ENCODE assay signal across 15 cellular contexts in genomic region chr2:171520471-171520870, GRCh38. TPM values are rescaled to one million over a fixed set of nuclear protein-coding genes. Genes with fewer than 3 reads are reported as not detected.
DNase-seq lines count a peak whose midpoint lies in the region; ATAC-seq and TF ChIP-seq lines count a peak whose summit lies in the region.
"Had no signal": no experiment of that assay in that cellular context is flagged by ENCODE, and none has a peak within 500 bp of the region (broad histone marks: within the 10 kb centered on the region; RNA-seq: fewer than 3 reads in every experiment).

No MANE protein-coding gene starts in this region.

- peaks cover 44% of the 10 kb centered on the region for H3K4me1 Mint-ChIP-seq in nephron

- H3K27ac ChIP-seq in osteoblast (ENCODE audit: low read depth, low read length): no peak overlapping the region

- H3K4me1 ChIP-seq in osteoblast (ENCODE audit: insufficient read depth, low read length): peaks cover 19% of the 10 kb centered on the region

- H3K36me3 ChIP-seq in osteoblast (ENCODE audit: insufficient read depth, low read length): no peaks in the 10 kb centered on the region
- H3K36me3 ChIP-seq: HAP-1 had no signal

- no peak overlapping the region for H2AFZ ChIP-seq in osteoblast (ENCODE audit: low read length)

- H3K36me3 Mint-ChIP-seq in nephron (ENCODE audit: low read depth): no peaks in the 10 kb centered on the region

- ATAC-seq in HG03135 (IDR thresholded peaks at IDR 0.05; ENCODE audit: unreplicated experiment) (no peak), HG03342 (IDR thresholded peaks at IDR 0.05; ENCODE audit: unreplicated experiment) (no peak)

- H3K4me3 ChIP-seq in osteoblast (ENCODE audit: insufficient read depth, low read length): no peak overlapping the region
- H3K4me3 ChIP-seq: HAP-1 had no signal

- H3K9me3 ChIP-seq in osteoblast (ENCODE audit: low read depth, low read length): no peaks in the 10 kb centered on the region
- H3K9me3 ChIP-seq: HAP-1 had no signal

- H3K9me3 Mint-ChIP-seq in nephron: no peaks in the 10 kb centered on the region
- H3K9me3 Mint-ChIP-seq: CD4-positive, alpha-beta memory T cell had no signal

- DNase-seq in erythroblast (lab: John Stamatoyannopoulos, UW) (peak; percentile 15 to 25), osteoblast (ENCODE audit: insufficient read length, low spot score, missing footprints) (peak; percentile 3), foreskin melanocyte (no peak)
- DNase-seq: C1 segment of cervical spinal cord; Calu3; CD4-positive, alpha-beta memory T cell; COR-L47; DMS53; DMS79 treated with DMSO at 0.1 percent for 48 hours; GF-D8; GOT3 had no signal

- peaks cover 11% of the 10 kb centered on the region for H4K20me1 ChIP-seq in osteoblast (ENCODE audit: insufficient read depth, low read length)

- no peak for TF ChIP-seq POLR2A in erythroblast (IDR thresholded peaks at IDR 0.05; ENCODE audit: low read length)

- H3K4me2 ChIP-seq in osteoblast (ENCODE audit: insufficient read depth, low read length): no peak overlapping the region

- peaks cover 19% of the 10 kb centered on the region for H3K79me2 ChIP-seq in osteoblast (ENCODE audit: insufficient read depth, low read length)

- peaks cover 13% of the 10 kb centered on the region for H3K27me3 Mint-ChIP-seq in nephron (ENCODE audit: low read depth)

- H3K27me3 ChIP-seq in osteoblast (ENCODE audit: insufficient read depth, low read length): no peaks in the 10 kb centered on the region

- TF ChIP-seq CTCF in nephron (IDR thresholded peaks at IDR 0.05; ENCODE audit: unreplicated experiment in 3 of 3) (no peak), osteoblast (IDR thresholded peaks at IDR 0.05; ENCODE audit: extremely low read depth, low read depth, low read length) (no peak)

- H3K4me3 Mint-ChIP-seq in nephron: peak overlapping the region in 2 of 3 experiments; percentile 40 to 67
- H3K4me3 Mint-ChIP-seq: CD4-positive, alpha-beta memory T cell had no signal

- H3K27ac Mint-ChIP-seq in nephron: peak overlapping the region in 1 of 3 experiments; percentile 67
- H3K27ac Mint-ChIP-seq: CD4-positive, alpha-beta memory T cell had no signal

RNA-seq across cellular contexts. Expression of gene CYBRD1, which starts 1.8 kb away (rescaled TPM):
- 338 and 514 TPM in 2 replicates for total RNA-seq in osteoblast
